In genomic region chr11:106477776-106478175, GRCh38 we compare ENCODE assay signal across 20 cellular contexts.
"Had no signal": no experiment of that assay in that cellular context is flagged by ENCODE, and none has a peak within 500 bp of the region (broad histone marks: within the 10 kb centered on the region; RNA-seq: fewer than 3 reads in every experiment).

No MANE protein-coding gene starts in this region.

- DNase-seq: KBM-7, MV-4-11, NCI-H1048, NCI-H1105, NCI-H1417, NCI-H1436 treated with DMSO at 0.1 percent for 48 hours, NCI-H1694, NCI-H187 treated with DMSO at 0.1 percent for 48 hours, NCI-H2029 treated with DMSO at 0.1 percent for 48 hours, NCI-H2171 treated with DMSO at 0.1 percent for 48 hours, NCI-H345, NCI-H446 treated with DMSO at 0.1 percent for 48 hours, NCI-H510A treated with DMSO at 0.1 percent for 48 hours, NCI-H526 treated with DMSO at 0.1 percent for 48 hours, NCI-H748 treated with DMSO at 0.1 percent for 48 hours, Right ventricle myocardium superior, RPMI8226, SIG-M5 had no signal

- H3K27me3 ChIP-seq: SJSA1 had no signal

- H3K36me3 ChIP-seq: SJSA1 had no signal

- H3K9me3 ChIP-seq: SJSA1 had no signal

- H3K4me3 ChIP-seq: SJSA1, SK-N-MC had no signal
